Comparison of ENCODE assay signal across 9 cellular contexts in the genomic region with DNA sequence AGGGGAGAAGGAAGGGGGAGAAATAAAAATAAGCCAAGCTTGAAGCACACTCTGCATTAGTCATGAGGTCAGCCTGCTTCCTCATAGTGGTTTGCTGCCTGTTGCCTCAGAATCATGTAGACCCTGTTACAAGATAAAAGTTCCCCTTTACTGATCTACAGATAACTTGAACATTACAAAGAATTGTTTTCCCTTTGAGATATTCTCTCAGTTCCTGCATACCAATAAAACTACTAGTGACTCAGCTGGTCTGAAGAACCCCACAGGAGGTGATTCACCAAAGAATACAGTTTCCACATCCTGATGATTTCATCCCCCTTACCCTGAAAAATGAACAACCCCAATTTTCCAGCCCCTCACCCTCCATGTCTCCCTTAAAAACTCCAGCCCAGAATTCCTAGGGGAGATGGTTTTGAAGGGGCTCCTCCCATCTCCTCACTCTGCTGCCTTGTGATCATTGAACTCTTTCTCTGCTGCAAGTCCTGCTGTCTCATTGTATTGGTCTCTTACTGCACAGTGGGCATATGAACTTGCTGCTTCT. TPM values are rescaled to one million over a fixed set of nuclear protein-coding genes. Genes with fewer than 3 reads are reported as not detected.
A peak's percentile ranks its signal among the peaks of the same experiment; 100 is the strongest.
DNase-seq lines count a peak whose midpoint lies in the region; ATAC-seq and TF ChIP-seq lines count a peak whose summit lies in the region.
"Had no signal": no experiment of that assay in that cellular context is flagged by ENCODE, and none has a peak within 500 bp of the region (broad histone marks: within the 10 kb centered on the region; RNA-seq: fewer than 3 reads in every experiment).

No MANE protein-coding gene starts in this region.

- POLR2A ChIA-PET in HEK293T (lab: Yijun Ruan, JAX): interaction anchor here (0.8 kb wide), 1 partner anchor 31 kb away, joined by 3 read pairs; the partner anchor contains the start of gene NRP1

- ATAC-seq in HG03442 (IDR thresholded peaks at IDR 0.05; ENCODE audit: unreplicated experiment): no peak

- CTCF ChIA-PET in HEK293T (lab: Yijun Ruan, JAX): no interaction called here

- peak; percentile 13 for DNase-seq in NK-92 treated with Interleukin-12 subunit alpha and Interleukin-12 subunit beta, amount 100 ng/mL, for 24 hours (lab: John Stamatoyannopoulos, UW)
- DNase-seq in NK-92 (lab: John Stamatoyannopoulos, UW; ENCODE audit: unreplicated experiment) (no peak), NCI-H226 (peak; percentile 80), astrocyte of the hippocampus (ENCODE audit: low read depth, low spot score) (peak; percentile 68), pulmonary artery endothelial cell (ENCODE audit: low read depth, low spot score) (peak; percentile 86), NCI-H1930 (lab: John Stamatoyannopoulos, UW) (no peak), HEK293T (ENCODE audit: extremely low spot score) (no peak)
- DNase-seq: midbrain had no signal

TF ChIP-seq in HEK293T, 16 proteins besides CTCF, POLR2A, EP300 and RAD21:
- no peak for TF ChIP-seq SUZ12 (IDR thresholded peaks at IDR 0.05)
- TF ChIP-seq FOXK2 (IDR thresholded peaks at IDR 0.05): no peak
- TF ChIP-seq L3MBTL2 (conservative IDR thresholded peaks at IDR 0.05): no peak
- no peak for TF ChIP-seq FOXA1 (IDR thresholded peaks at IDR 0.05)
- no peak for TF ChIP-seq CTBP1 (IDR thresholded peaks at IDR 0.05; ENCODE audit: borderline replicate concordance)
- TF ChIP-seq ARNT (IDR thresholded peaks at IDR 0.05): no peak
- no peak for TF ChIP-seq BHLHE40 (IDR thresholded peaks at IDR 0.05; ENCODE audit: borderline replicate concordance)
- TF ChIP-seq HDGF (IDR thresholded peaks at IDR 0.05; ENCODE audit: borderline replicate concordance): no peak
- TF ChIP-seq NFRKB (IDR thresholded peaks at IDR 0.05): no peak
- TF ChIP-seq SP1 (IDR thresholded peaks at IDR 0.05): no peak
- no peak for TF ChIP-seq TARDBP (IDR thresholded peaks at IDR 0.05)
- TF ChIP-seq FOXM1 (IDR thresholded peaks at IDR 0.05; ENCODE audit: borderline replicate concordance): no peak
- no peak for TF ChIP-seq ZNF384 (IDR thresholded peaks at IDR 0.05)
- no peak for TF ChIP-seq LEF1 (IDR thresholded peaks at IDR 0.05; ENCODE audit: borderline replicate concordance)
- TF ChIP-seq ELF4 (IDR thresholded peaks at IDR 0.05): no peak
- TF ChIP-seq, protein P1, sequence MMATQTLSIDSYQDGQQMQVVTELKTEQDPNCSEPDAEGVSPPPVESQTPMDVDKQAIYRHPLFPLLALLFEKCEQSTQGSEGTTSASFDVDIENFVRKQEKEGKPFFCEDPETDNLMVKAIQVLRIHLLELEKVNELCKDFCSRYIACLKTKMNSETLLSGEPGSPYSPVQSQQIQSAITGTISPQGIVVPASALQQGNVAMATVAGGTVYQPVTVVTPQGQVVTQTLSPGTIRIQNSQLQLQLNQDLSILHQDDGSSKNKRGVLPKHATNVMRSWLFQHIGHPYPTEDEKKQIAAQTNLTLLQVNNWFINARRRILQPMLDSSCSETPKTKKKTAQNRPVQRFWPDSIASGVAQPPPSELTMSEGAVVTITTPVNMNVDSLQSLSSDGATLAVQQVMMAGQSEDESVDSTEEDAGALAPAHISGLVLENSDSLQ (IDR thresholded peaks at IDR 0.05): no peak

RNA-seq across cellular contexts. Expression of gene NRP1, which starts 31.5 kb away (rescaled TPM):
- total RNA-seq in pulmonary artery endothelial cell: 249 and 316 TPM in 2 replicates

Comparison
In these comparisons a context has a peak if more than half of its experiments do, and no peak if none do; other contexts are left out.
1. DNase-seq: peak in NK-92 treated with Interleukin-12 subunit alpha and Interleukin-12 subunit beta, amount 100 ng/mL, for 24 hours (single experiment), NCI-H226 (single experiment), astrocyte of the hippocampus (single experiment) and pulmonary artery endothelial cell (single experiment); none in NK-92 (single experiment), NCI-H1930 (0 of 2) and HEK293T (single experiment).